ENCODE assay signal across 19 cellular contexts in genomic region chr4:68337004-68337403, GRCh38. TPM values are rescaled to one million over a fixed set of nuclear protein-coding genes. Genes with fewer than 3 reads are reported as not detected.
DNase-seq lines count a peak whose midpoint lies in the region; ATAC-seq and TF ChIP-seq lines count a peak whose summit lies in the region.
"Had no signal": no experiment of that assay in that cellular context is flagged by ENCODE, and none has a peak within 500 bp of the region (broad histone marks: within the 10 kb centered on the region; RNA-seq: fewer than 3 reads in every experiment).

No MANE protein-coding gene starts in this region.

- BruUV-seq in Caco-2 (replicated peaks; lab: Mats Ljungman, UMichigan), result no TSS peak

- intact Hi-C loops in CD4-positive, alpha-beta memory T cell (cut with micrococcal nuclease), result loop anchor here (5.0 kb wide), 1 partner anchor 40 kb away; no protein-coding TSS in a partner anchor
- intact Hi-C loops in Caco-2 (cut with micrococcal nuclease; ENCODE audit: unreplicated experiment), result no loop called here
- intact Hi-C loops in naive thymus-derived CD4-positive, alpha-beta T cell (cut with micrococcal nuclease), result no loop called here

- no peaks in the 10 kb centered on the region for H3K9me3 Mint-ChIP-seq in CD4-positive, alpha-beta memory T cell
- H3K9me3 Mint-ChIP-seq in Caco-2 (ENCODE audit: unreplicated experiment), result no peaks in the 10 kb centered on the region
- H3K9me3 Mint-ChIP-seq in activated naive CD8-positive, alpha-beta T cell treated with anti-CD3 and anti-CD28 coated beads, Interleukin-2, amount 10 ng/mL, durations not matched to agents 7 days and 5 days, result no peaks in the 10 kb centered on the region
- H3K9me3 Mint-ChIP-seq in naive thymus-derived CD4-positive, alpha-beta T cell, result no peaks in the 10 kb centered on the region

- ATAC-seq in activated naive CD8-positive, alpha-beta T cell treated with anti-CD3 and anti-CD28 coated beads, Interleukin-2, amount 10 ng/mL, durations not matched to agents 7 days and 5 days (ENCODE audit: low read depth), result no peak
- ATAC-seq in naive thymus-derived CD4-positive, alpha-beta T cell, result no peak
- ATAC-seq in GM18909 (IDR thresholded peaks at IDR 0.05; ENCODE audit: poor library complexity, unreplicated experiment) (no peak), GM21447 (IDR thresholded peaks at IDR 0.05; ENCODE audit: unreplicated experiment) (no peak)
- ATAC-seq: Right ventricle myocardium inferior, sciatic nerve had no signal

- peak overlapping the region in 1 of 8 donors; percentile 7 for H3K4me3 Mint-ChIP-seq in CD4-positive, alpha-beta memory T cell
- no peak overlapping the region for H3K4me3 Mint-ChIP-seq in Caco-2 (ENCODE audit: unreplicated experiment)
- no peak overlapping the region for H3K4me3 Mint-ChIP-seq in activated naive CD8-positive, alpha-beta T cell treated with anti-CD3 and anti-CD28 coated beads, Interleukin-2, amount 10 ng/mL, durations not matched to agents 7 days and 5 days
- H3K4me3 Mint-ChIP-seq in naive thymus-derived CD4-positive, alpha-beta T cell, result peak overlapping the region in 3 of 10 donors; percentile 22 to 38 (median 30)

- H3K4me1 Mint-ChIP-seq in CD4-positive, alpha-beta memory T cell, result peaks cover 29 to 59% (median 43%) of the 10 kb centered on the region in 4 donors
- H3K4me1 Mint-ChIP-seq in Caco-2 (ENCODE audit: low read depth, unreplicated experiment), result peaks cover 9% of the 10 kb centered on the region
- H3K4me1 Mint-ChIP-seq in activated naive CD8-positive, alpha-beta T cell treated with anti-CD3 and anti-CD28 coated beads, Interleukin-2, amount 10 ng/mL, durations not matched to agents 7 days and 5 days, result peaks cover 17% of the 10 kb centered on the region
- peaks cover 30 to 95% (median 65%) of the 10 kb centered on the region in 7 donors for H3K4me1 Mint-ChIP-seq in naive thymus-derived CD4-positive, alpha-beta T cell

- no peak for DNase-seq in CD4-positive, alpha-beta memory T cell
- DNase-seq in Caco-2, result no peak
- no peak for DNase-seq in activated naive CD8-positive, alpha-beta T cell treated with anti-CD3 and anti-CD28 coated beads, Interleukin-2, amount 10 ng/mL, durations not matched to agents 7 days and 5 days
- DNase-seq in naive thymus-derived CD4-positive, alpha-beta T cell, result no peak
- no peak for DNase-seq in cerebellar nuclear complex (lab: John Stamatoyannopoulos, UW)
- DNase-seq: AML-193, Calu3, dermis blood vessel endothelial cell, foreskin fibroblast, H7, NCI-H187 treated with DMSO at 0.1 percent for 48 hours had no signal

- peak overlapping the region in 6 of 7 donors; percentile 0 to 81 (median 50) for H3K27ac Mint-ChIP-seq in CD4-positive, alpha-beta memory T cell
- peak overlapping the region; percentile 4 for H3K27ac Mint-ChIP-seq in Caco-2 (ENCODE audit: unreplicated experiment)
- peak overlapping the region; percentile 1 for H3K27ac Mint-ChIP-seq in activated naive CD8-positive, alpha-beta T cell treated with anti-CD3 and anti-CD28 coated beads, Interleukin-2, amount 10 ng/mL, durations not matched to agents 7 days and 5 days
- H3K27ac Mint-ChIP-seq in naive thymus-derived CD4-positive, alpha-beta T cell, result peak overlapping the region in 7 of 9 donors; percentile 2 to 84 (median 43)

- peaks cover 44 to 58% of the 10 kb centered on the region in 2 donors for H3K36me3 Mint-ChIP-seq in CD4-positive, alpha-beta memory T cell
- peaks cover 53% of the 10 kb centered on the region for H3K36me3 Mint-ChIP-seq in Caco-2 (ENCODE audit: insufficient read depth, unreplicated experiment)
- H3K36me3 Mint-ChIP-seq in activated naive CD8-positive, alpha-beta T cell treated with anti-CD3 and anti-CD28 coated beads, Interleukin-2, amount 10 ng/mL, durations not matched to agents 7 days and 5 days, result peaks cover 22% of the 10 kb centered on the region
- peaks cover 17 to 35% (median 32%) of the 10 kb centered on the region in 5 donors for H3K36me3 Mint-ChIP-seq in naive thymus-derived CD4-positive, alpha-beta T cell

- peaks cover 47% of the 10 kb centered on the region for H3K36me3 ChIP-seq in CD4-positive, alpha-beta memory T cell (ENCODE audit: insufficient read depth, low read length)
- no peaks in the 10 kb centered on the region; the same call in 1 of the 2 replicates for H3K36me3 ChIP-seq in Caco-2 (ENCODE audit: control insufficient read depth, insufficient read depth, low read length)
- peaks cover 28 to 46% (median 29%) of the 10 kb centered on the region in 3 experiments for H3K36me3 ChIP-seq in naive thymus-derived CD4-positive, alpha-beta T cell (ENCODE audit: control insufficient read depth in 2 of 3, insufficient read depth in 3 of 3, low read length in 3 of 3)

- POLR2A ChIA-PET in CD4-positive, alpha-beta memory T cell (lab: Charles Lee; ENCODE audit: partially characterized antibody), result interaction anchor here (1.1 kb wide), 1 partner anchor 16 kb away, joined by 3 read pairs; no protein-coding TSS in a partner anchor
- POLR2A ChIA-PET in Caco-2 (lab: Charles Lee), result no interaction called here
- POLR2A ChIA-PET in activated naive CD8-positive, alpha-beta T cell treated with anti-CD3 and anti-CD28 coated beads, Interleukin-2, amount 10 ng/mL, durations not matched to agents 7 days and 5 days (lab: Charles Lee), result no interaction called here
- POLR2A ChIA-PET in naive thymus-derived CD4-positive, alpha-beta T cell (lab: Charles Lee), result no interaction called here

- no peaks in the 10 kb centered on the region for H3K27me3 ChIP-seq in CD4-positive, alpha-beta memory T cell (ENCODE audit: insufficient read depth, low read length)
- no peaks in the 10 kb centered on the region for H3K27me3 ChIP-seq in Caco-2 (replicated peaks; ENCODE audit: control insufficient read depth, insufficient read depth, low read length)
- no peaks in the 10 kb centered on the region for H3K27me3 ChIP-seq in naive thymus-derived CD4-positive, alpha-beta T cell (ENCODE audit: control insufficient read depth in 2 of 2, insufficient read depth in 2 of 2, low read length in 2 of 2)
- H3K27me3 ChIP-seq: tibial nerve had no signal

- CTCF ChIA-PET in CD4-positive, alpha-beta memory T cell (lab: Charles Lee; ENCODE audit: partially characterized antibody), result no interaction called here
- CTCF ChIA-PET in Caco-2 (lab: Charles Lee), result no interaction called here
- CTCF ChIA-PET in naive thymus-derived CD4-positive, alpha-beta T cell (lab: Charles Lee), result no interaction called here

- no peaks in the 10 kb centered on the region for H3K9me3 ChIP-seq in CD4-positive, alpha-beta memory T cell (ENCODE audit: control insufficient read depth in 1 of 2, low read length in 2 of 2)
- no peaks in the 10 kb centered on the region for H3K9me3 ChIP-seq in Caco-2
- no peaks in the 10 kb centered on the region for H3K9me3 ChIP-seq in naive thymus-derived CD4-positive, alpha-beta T cell (ENCODE audit: control insufficient read depth in 2 of 3, low read length in 3 of 3)
- H3K9me3 ChIP-seq: tibial nerve had no signal

- H3K27me3 Mint-ChIP-seq in CD4-positive, alpha-beta memory T cell, result no peaks in the 10 kb centered on the region
- H3K27me3 Mint-ChIP-seq in Caco-2 (ENCODE audit: insufficient read depth, unreplicated experiment), result no peaks in the 10 kb centered on the region
- no peaks in the 10 kb centered on the region for H3K27me3 Mint-ChIP-seq in activated naive CD8-positive, alpha-beta T cell treated with anti-CD3 and anti-CD28 coated beads, Interleukin-2, amount 10 ng/mL, durations not matched to agents 7 days and 5 days
- no peaks in the 10 kb centered on the region for H3K27me3 Mint-ChIP-seq in naive thymus-derived CD4-positive, alpha-beta T cell

- TF ChIP-seq CTCF in Caco-2 (IDR thresholded peaks at IDR 0.05; ENCODE audit: insufficient read depth in 1 of 2, low read depth in 1 of 2, low read length in 1 of 2, severe bottlenecking in 1 of 2, unreplicated experiment in 1 of 2), result no peak

- H3K4me3 ChIP-seq in CD4-positive, alpha-beta memory T cell (ENCODE audit: low read length in 2 of 2), result no peak overlapping the region
- H3K4me3 ChIP-seq in Caco-2 (ENCODE audit: low read depth, low read length), result no peak overlapping the region
- H3K4me3 ChIP-seq in naive thymus-derived CD4-positive, alpha-beta T cell (ENCODE audit: low read length), result no peak overlapping the region
- H3K4me3 ChIP-seq: tibial nerve had no signal

- no peak overlapping the region for H3K27ac ChIP-seq in CD4-positive, alpha-beta memory T cell (ENCODE audit: low read depth, low read length)
- peak overlapping the region; percentile 25 for H3K27ac ChIP-seq in naive thymus-derived CD4-positive, alpha-beta T cell (ENCODE audit: low read depth, low read length)
- H3K27ac ChIP-seq: epithelial cell of prostate, KMS-11, parathyroid adenoma, tibial nerve had no signal

- H3K4me1 ChIP-seq in CD4-positive, alpha-beta memory T cell (ENCODE audit: insufficient read depth, low read length), result peaks cover 40% of the 10 kb centered on the region
- peaks cover 26% of the 10 kb centered on the region for H3K4me1 ChIP-seq in Caco-2
- H3K4me1 ChIP-seq in naive thymus-derived CD4-positive, alpha-beta T cell (ENCODE audit: control insufficient read depth in 2 of 2, insufficient read depth in 2 of 2, low read length in 2 of 2), result peaks cover 11 to 31% of the 10 kb centered on the region in 2 donors
- H3K4me1 ChIP-seq: parathyroid adenoma had no signal

RNA-seq across cellular contexts. Expression of gene YTHDC1, which starts 12.9 kb away (rescaled TPM):
- total RNA-seq in CD4-positive, alpha-beta memory T cell, result 100 to 1,000 TPM; 187 to 201 TPM
- 10 to 100 TPM; 11.2 to 32.7 TPM for polyA plus RNA-seq in CD4-positive, alpha-beta memory T cell
- total RNA-seq in Caco-2 (2022), result 101 and 109 TPM in 2 replicates
- total RNA-seq in activated naive CD8-positive, alpha-beta T cell treated with anti-CD3 and anti-CD28 coated beads, Interleukin-2, amount 10 ng/mL, durations not matched to agents 7 days and 5 days, result 100 to 1,000 TPM; 120 to 122 TPM
- total RNA-seq in naive thymus-derived CD4-positive, alpha-beta T cell, result 100 to 1,000 TPM in 4 of 5 experiments, 10 to 100 TPM in 1; 99.4 to 254 (median 219) TPM
- 10 to 100 TPM; 26.9 to 31.0 TPM for polyA plus RNA-seq in naive thymus-derived CD4-positive, alpha-beta T cell
